19 cellular contexts compared by ENCODE assay signal in the genomic region with DNA sequence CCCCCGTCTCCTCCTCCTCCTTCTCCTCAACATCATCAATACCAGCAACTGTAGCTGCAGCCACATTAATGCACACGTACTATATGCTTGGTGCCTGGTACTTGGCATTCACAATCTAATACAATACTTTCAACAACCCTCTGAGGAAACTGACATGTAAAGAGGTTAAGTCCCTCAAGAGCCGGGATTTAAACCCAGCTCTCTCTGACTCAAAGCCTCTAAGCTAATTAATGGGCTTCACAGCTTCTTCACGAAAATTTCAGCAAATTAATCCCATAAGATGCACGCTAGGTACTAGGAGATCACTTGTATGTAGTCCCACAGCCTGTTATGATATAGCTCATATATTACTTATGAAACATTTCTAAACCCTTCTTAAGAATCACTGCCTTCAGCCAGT.
DNase-seq lines count a peak whose midpoint lies in the region; ATAC-seq, FAIRE-seq and TF ChIP-seq lines count a peak whose summit lies in the region.
"Had no signal": no experiment of that assay in that cellular context is flagged by ENCODE, and none has a peak within 500 bp of the region (broad histone marks: within the 10 kb centered on the region; RNA-seq: fewer than 3 reads in every experiment).

No MANE protein-coding gene starts in this region.

- peaks cover 38% of the 10 kb centered on the region for H3K4me1 Mint-ChIP-seq in progenitor cell of endocrine pancreas (ENCODE audit: low read depth)

- H3K9me3 ChIP-seq in cardiac muscle cell (ENCODE audit: low read depth): no peaks in the 10 kb centered on the region
- H3K9me3 ChIP-seq in right atrium auricular region: peaks cover 0 to 4% of the 10 kb centered on the region in 2 donors
- no peaks in the 10 kb centered on the region for H3K9me3 ChIP-seq in endocrine pancreas (ENCODE audit: control insufficient read depth, low read length)
- H3K9me3 ChIP-seq in pancreas: no peaks in the 10 kb centered on the region
- H3K9me3 ChIP-seq: SJCRH30 had no signal

- H3K27me3 ChIP-seq in cardiac muscle cell: no peaks in the 10 kb centered on the region
- H3K27me3 ChIP-seq in right atrium auricular region: no peaks in the 10 kb centered on the region
- no peaks in the 10 kb centered on the region for H3K27me3 ChIP-seq in endocrine pancreas (ENCODE audit: control insufficient read depth, insufficient read depth, low read length)
- H3K27me3 ChIP-seq in pancreas: no peaks in the 10 kb centered on the region
- H3K27me3 ChIP-seq: SJCRH30 had no signal

- DNase-seq in cardiac muscle cell (ENCODE audit: low read depth in 1 of 2, low spot score in 1 of 2) (no peak), right atrium auricular region (ENCODE audit: low spot score) (no peak), progenitor cell of endocrine pancreas (ENCODE audit: low spot score, unreplicated experiment) (no peak), pancreas (no peak), DMS 273 (lab: John Stamatoyannopoulos, UW; ENCODE audit: unreplicated experiment) (no peak)
- DNase-seq in activated CD8-positive, alpha-beta memory T cell treated with anti-CD3 and anti-CD28 coated beads, Interleukin-2, amount 50 U/mL, for 4 hours: no peak
- DNase-seq: COR-L47, H7, NCI-H1417 treated with DMSO at 0.1 percent for 48 hours, NCI-H187 treated with DMSO at 0.1 percent for 48 hours, NCI-H226, NCI-H526 treated with DMSO at 0.1 percent for 48 hours, SJCRH30 had no signal

- no peak for TF ChIP-seq CTCF in cardiac muscle cell (IDR thresholded peaks at IDR 0.05; ENCODE audit: low read depth, low read length)
- TF ChIP-seq CTCF in right atrium auricular region (IDR thresholded peaks at IDR 0.05): no peak
- no peak for TF ChIP-seq CTCF in progenitor cell of endocrine pancreas (IDR thresholded peaks at IDR 0.05; ENCODE audit: unreplicated experiment)
- TF ChIP-seq CTCF in pancreas (IDR thresholded peaks at IDR 0.05): no peak

- intact Hi-C loops in pancreas (cut with DNase I): no loop called here

- no peaks in the 10 kb centered on the region for H3K36me3 ChIP-seq in cardiac muscle cell
- H3K36me3 ChIP-seq in right atrium auricular region: peaks cover 5% of the 10 kb centered on the region
- H3K36me3 ChIP-seq in endocrine pancreas (ENCODE audit: control insufficient read depth, insufficient read depth, low read length): no peaks in the 10 kb centered on the region
- H3K36me3 ChIP-seq in pancreas: peaks cover 0 to 45% (median 0%) of the 10 kb centered on the region in 3 donors

- H3K27ac Mint-ChIP-seq in progenitor cell of endocrine pancreas: peak overlapping the region; percentile 58
- H3K27ac Mint-ChIP-seq: CD14-positive monocyte had no signal

- H3K4me3 ChIP-seq in cardiac muscle cell (no peak overlapping the region), right atrium auricular region (no peak overlapping the region), endocrine pancreas (ENCODE audit: control insufficient read depth, insufficient read depth, low read length) (peak overlapping the region; percentile 29), pancreas (no peak overlapping the region)
- H3K4me3 ChIP-seq: GM12878, SJCRH30 had no signal

- peaks cover 7% of the 10 kb centered on the region for H3K9me3 Mint-ChIP-seq in progenitor cell of endocrine pancreas (ENCODE audit: low read depth)

- H3K4me3 Mint-ChIP-seq in progenitor cell of endocrine pancreas (ENCODE audit: low read depth): no peak overlapping the region
- H3K4me3 Mint-ChIP-seq: CD14-positive monocyte had no signal

- H3K9ac ChIP-seq in endocrine pancreas (ENCODE audit: control insufficient read depth, insufficient read depth, low read length): no peak overlapping the region

- peak overlapping the region; percentile 31 for H3K27ac ChIP-seq in cardiac muscle cell
- H3K27ac ChIP-seq in right atrium auricular region: peak overlapping the region in 1 of 2 donors; percentile 0
- H3K27ac ChIP-seq in pancreas: peak overlapping the region in 1 of 4 donors; percentile 10
- H3K27ac ChIP-seq: 22Rv1, SJCRH30 had no signal

- peaks cover 29% of the 10 kb centered on the region for H3K36me3 Mint-ChIP-seq in progenitor cell of endocrine pancreas (ENCODE audit: insufficient read depth)
- H3K36me3 Mint-ChIP-seq: CD14-positive monocyte had no signal

- ATAC-seq in pancreas (no peak), HG02884 (IDR thresholded peaks at IDR 0.05; ENCODE audit: unreplicated experiment) (no peak)
- ATAC-seq: GM12878, Panc1 had no signal

- no peaks in the 10 kb centered on the region for H3K27me3 Mint-ChIP-seq in progenitor cell of endocrine pancreas

- no peak for FAIRE-seq in pancreas (lab: Jason Lieb, UNC)
- FAIRE-seq: GM12878 had no signal

- 88% methylated on average over 5 of the region's 5 CpGs for WGBS in pancreas, 2 donors

- peaks cover 30% of the 10 kb centered on the region for H3K4me1 ChIP-seq in cardiac muscle cell (ENCODE audit: low read depth)
- peaks cover 0 to 45% of the 10 kb centered on the region in 2 donors for H3K4me1 ChIP-seq in right atrium auricular region
- H3K4me1 ChIP-seq in endocrine pancreas (ENCODE audit: control insufficient read depth, insufficient read depth, low read length): peaks cover 36% of the 10 kb centered on the region
- peaks cover 19 to 33% (median 20%) of the 10 kb centered on the region in 3 donors for H3K4me1 ChIP-seq in pancreas
- H3K4me1 ChIP-seq: SJCRH30 had no signal
